In the genomic region with DNA sequence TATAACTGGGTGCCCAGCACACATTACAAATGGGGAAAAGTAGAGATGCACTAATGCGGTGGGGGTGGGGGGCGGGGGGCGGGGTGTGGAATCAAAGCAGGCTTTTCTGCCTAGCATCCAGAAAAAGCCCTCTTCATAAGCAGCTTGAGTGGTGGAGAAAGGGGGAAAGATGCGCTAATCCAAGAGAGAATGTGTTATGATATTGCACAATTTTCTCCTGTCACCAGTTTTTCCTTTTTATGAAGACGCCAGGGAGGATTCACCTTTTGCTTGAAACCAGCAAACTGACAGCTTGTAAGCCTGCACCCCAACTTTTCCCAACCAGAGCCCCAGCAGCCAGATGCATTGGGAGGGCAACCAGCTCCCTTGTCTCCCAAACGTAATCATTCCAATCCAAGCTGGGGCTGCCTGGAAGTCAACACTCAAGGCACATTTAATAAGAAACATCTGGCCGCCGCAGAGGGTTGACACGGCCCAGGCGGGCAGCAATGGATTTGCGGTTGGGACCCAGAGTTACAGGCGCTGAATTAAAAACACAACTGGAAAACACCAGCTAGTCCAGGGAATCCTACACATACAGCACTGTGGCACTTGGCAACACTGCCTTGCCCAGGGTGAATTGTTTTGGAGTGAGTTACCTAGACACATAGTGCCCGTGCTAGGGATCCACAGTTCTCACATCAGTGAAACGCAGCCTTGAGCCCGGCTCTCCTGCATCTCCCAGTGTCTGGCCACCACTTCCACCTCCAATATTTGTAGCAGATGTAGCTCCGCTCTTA, we compare ENCODE assay signal across 13 cellular contexts.
DNase-seq lines count a peak whose midpoint lies in the region; ATAC-seq and TF ChIP-seq lines count a peak whose summit lies in the region.
"Had no signal": no experiment of that assay in that cellular context is flagged by ENCODE, and none has a peak within 500 bp of the region (broad histone marks: within the 10 kb centered on the region; RNA-seq: fewer than 3 reads in every experiment).

No MANE protein-coding gene starts in this region.

- H3K9me3 ChIP-seq in adrenal gland (replicated peaks in 1 of 3) = no peaks in the 10 kb centered on the region

- H3K36me3 ChIP-seq in adrenal gland (replicated peaks in 1 of 2) = no peaks in the 10 kb centered on the region

- H3K27ac Mint-ChIP-seq in progenitor cell of endocrine pancreas = no peak overlapping the region
- H3K27ac Mint-ChIP-seq: activated naive CD8-positive, alpha-beta T cell treated with anti-CD3 and anti-CD28 coated beads for 36 hours had no signal

- no peak for TF ChIP-seq POLR2A in adrenal gland (IDR thresholded peaks at IDR 0.05)

- ATAC-seq in GM18519 (IDR thresholded peaks at IDR 0.05; ENCODE audit: low FRiP score, unreplicated experiment) (no peak), GM18498 (IDR thresholded peaks at IDR 0.05; ENCODE audit: unreplicated experiment) (no peak), GM18511 (IDR thresholded peaks at IDR 0.05; ENCODE audit: unreplicated experiment) (no peak)
- ATAC-seq: stimulated activated naive CD8-positive, alpha-beta T cell treated with anti-CD3 and anti-CD28 coated beads, Interleukin-15, Interleukin-2, amounts not matched to agents 100 U/mL and 50 U/mL, for 24 hours had no signal

- no peaks in the 10 kb centered on the region for H3K36me3 Mint-ChIP-seq in progenitor cell of endocrine pancreas (ENCODE audit: insufficient read depth)
- H3K36me3 Mint-ChIP-seq: activated naive CD8-positive, alpha-beta T cell treated with anti-CD3 and anti-CD28 coated beads for 36 hours had no signal

- peaks cover 46% of the 10 kb centered on the region for H3K4me1 Mint-ChIP-seq in progenitor cell of endocrine pancreas (ENCODE audit: low read depth)
- H3K4me1 Mint-ChIP-seq: activated naive CD8-positive, alpha-beta T cell treated with anti-CD3 and anti-CD28 coated beads for 36 hours had no signal

- H3K27me3 ChIP-seq in adrenal gland = peaks cover 4% of the 10 kb centered on the region

- no peaks in the 10 kb centered on the region for H3K9me3 Mint-ChIP-seq in progenitor cell of endocrine pancreas (ENCODE audit: low read depth)
- H3K9me3 Mint-ChIP-seq: activated naive CD8-positive, alpha-beta T cell treated with anti-CD3 and anti-CD28 coated beads for 36 hours had no signal

- DNase-seq in Daoy (ENCODE audit: low read depth) (peak; percentile 38), RPMI7951 (ENCODE audit: low read depth) (peak; percentile 92), fibroblast of the conjunctiva (ENCODE audit: low read depth) (peak; percentile 54), progenitor cell of endocrine pancreas (ENCODE audit: low spot score, unreplicated experiment) (no peak), adrenal gland (no peak)
- DNase-seq: activated CD4-positive, alpha-beta T cell treated with anti-CD3 and anti-CD28 coated beads, Interleukin-2, amount 50 U/mL, for 4 hours; activated naive CD8-positive, alpha-beta T cell treated with anti-CD3 and anti-CD28 coated beads for 36 hours; SIG-M5; stimulated activated CD4-positive, alpha-beta T cell treated with anti-CD3 and anti-CD28 coated beads, Interleukin-15, amount 100 ng/mL, for 24 hours; stimulated activated naive CD8-positive, alpha-beta T cell treated with anti-CD3 and anti-CD28 coated beads, Interleukin-15, Interleukin-2, amounts not matched to agents 100 U/mL and 50 U/mL, for 24 hours had no signal

- 56 to 66% (median 57%) methylated on average over 14 to 16 of the region's 16 CpGs for WGBS in adrenal gland, 4 donors

- H3K27ac ChIP-seq in adrenal gland = no peak overlapping the region

- no peak for TF ChIP-seq CTCF in progenitor cell of endocrine pancreas (IDR thresholded peaks at IDR 0.05; ENCODE audit: unreplicated experiment)
- TF ChIP-seq CTCF in adrenal gland (IDR thresholded peaks at IDR 0.05) = no peak

- intact Hi-C loops in adrenal gland (cut with DNase I) = no loop called here

- peaks cover 23% of the 10 kb centered on the region for H3K27me3 Mint-ChIP-seq in progenitor cell of endocrine pancreas

- peak overlapping the region; percentile 83 for H3K4me3 Mint-ChIP-seq in progenitor cell of endocrine pancreas (ENCODE audit: low read depth)
- H3K4me3 Mint-ChIP-seq: activated naive CD8-positive, alpha-beta T cell treated with anti-CD3 and anti-CD28 coated beads for 36 hours had no signal

- H3K4me1 ChIP-seq in adrenal gland (replicated peaks in 1 of 2) = peaks cover 0 to 32% of the 10 kb centered on the region in 2 donors

- peak overlapping the region in 1 of 4 donors; percentile 62 for H3K4me3 ChIP-seq in adrenal gland

Comparison
In these comparisons a context has a peak if more than half of its experiments do, and no peak if none do; other contexts are left out.
1. DNase-seq: peak in Daoy (single experiment), RPMI7951 (single experiment) and fibroblast of the conjunctiva (single experiment); none in progenitor cell of endocrine pancreas (single experiment) and adrenal gland (0 of 7).